ENCODE assay signal across 12 cellular contexts in genomic region chr18:26453370-26454030, GRCh38.
DNase-seq lines count a peak whose midpoint lies in the region; ATAC-seq and TF ChIP-seq lines count a peak whose summit lies in the region.
"Had no signal": no experiment of that assay in that cellular context is flagged by ENCODE, and none has a peak within 500 bp of the region (broad histone marks: within the 10 kb centered on the region; RNA-seq: fewer than 3 reads in every experiment).

No MANE protein-coding gene starts in this region.

- POLR2A ChIA-PET in T-cell (lab: Charles Lee) = no interaction called here

- no peak overlapping the region for H3K4me3 Mint-ChIP-seq in T-cell

- peaks cover 3% of the 10 kb centered on the region; the same call in 1 of the 2 replicates for H3K4me1 ChIP-seq in Karpas-422 (ENCODE audit: low read length)

- ATAC-seq in GM18502 (IDR thresholded peaks at IDR 0.05; ENCODE audit: poor library complexity, unreplicated experiment) (peak; percentile 29), GM21423 (IDR thresholded peaks at IDR 0.05; ENCODE audit: unreplicated experiment) (peak; percentile 60), HG03457 (IDR thresholded peaks at IDR 0.05; ENCODE audit: unreplicated experiment) (peak; percentile 37), left ventricle myocardium superior (no peak), T-cell (replicated peaks in 1 of 4) (no peak)

- no peaks in the 10 kb centered on the region for H3K4me1 Mint-ChIP-seq in T-cell

- peaks cover 5% of the 10 kb centered on the region for H3K36me3 Mint-ChIP-seq in T-cell

- no peaks in the 10 kb centered on the region for H3K9me3 Mint-ChIP-seq in T-cell

- H3K27ac Mint-ChIP-seq in T-cell = no peak overlapping the region

- TF ChIP-seq CTCF in epithelial cell of proximal tubule (conservative IDR thresholded peaks at IDR 0.05; ENCODE audit: low read depth, low read length) = no peak

- no peak overlapping the region for H3K9ac ChIP-seq in Karpas-422 (ENCODE audit: low read length)

- H3K4me3 ChIP-seq in epithelial cell of proximal tubule (ENCODE audit: low read depth, low read length) = no peak overlapping the region
- H3K4me3 ChIP-seq in Karpas-422 (ENCODE audit: low read length) = no peak overlapping the region
- H3K4me3 ChIP-seq: ovary had no signal

- CTCF ChIA-PET in T-cell (lab: Charles Lee) = no interaction called here

- no peaks in the 10 kb centered on the region for H3K79me2 ChIP-seq in Karpas-422 (ENCODE audit: low read length)

- peaks cover 2 to 9% of the 10 kb centered on the region in 2 donors for H3K27me3 Mint-ChIP-seq in T-cell

- no peaks in the 10 kb centered on the region for H4K20me1 ChIP-seq in Karpas-422 (ENCODE audit: insufficient read depth, low read depth, low read length)

- intact Hi-C loops in left ventricle myocardium superior (cut with micrococcal nuclease) = no loop called here

- H3K9me3 ChIP-seq in Karpas-422 (ENCODE audit: low read length) = no peaks in the 10 kb centered on the region
- H3K9me3 ChIP-seq: ovary had no signal

- H3K27me3 ChIP-seq in Karpas-422 (ENCODE audit: low read length) = no peaks in the 10 kb centered on the region
- H3K27me3 ChIP-seq: ovary had no signal

- no peak overlapping the region for H2AFZ ChIP-seq in Karpas-422 (ENCODE audit: low read length)

- H3K4me2 ChIP-seq in Karpas-422 (ENCODE audit: low read depth, low read length, poor library complexity, severe bottlenecking) = no peak overlapping the region

- DNase-seq in epithelial cell of proximal tubule (ENCODE audit: low read depth) (peak; percentile 97), left ventricle myocardium superior (no peak), H4 (ENCODE audit: low spot score) (no peak), T-cell (no peak), Karpas-422 (no peak)
- DNase-seq: activated CD4-positive, alpha-beta T cell treated with anti-CD3 and anti-CD28 coated beads for 48 hours; activated effector memory CD4-positive, alpha-beta T cell treated with Interleukin-2 at 50 U/mL for 16 hours; NCI-H1436; ovary had no signal

- no peaks in the 10 kb centered on the region for H3K36me3 ChIP-seq in Karpas-422 (ENCODE audit: insufficient read depth, low read length)
- H3K36me3 ChIP-seq: ovary had no signal

- H3K9me2 ChIP-seq in Karpas-422 (replicated peaks; ENCODE audit: insufficient read depth, low read length) = no peaks in the 10 kb centered on the region

- no peak overlapping the region for H3K27ac ChIP-seq in Karpas-422 (ENCODE audit: low read length)
- H3K27ac ChIP-seq: ovary had no signal

Comparison
In these comparisons a context has a peak if more than half of its experiments do, and no peak if none do; other contexts are left out.
1. ATAC-seq: peak in GM18502 (single experiment), GM21423 (single experiment) and HG03457 (single experiment); none in left ventricle myocardium superior (single experiment) and T-cell (0 of 4).